ENCODE assay signal across 9 cellular contexts in the genomic region with DNA sequence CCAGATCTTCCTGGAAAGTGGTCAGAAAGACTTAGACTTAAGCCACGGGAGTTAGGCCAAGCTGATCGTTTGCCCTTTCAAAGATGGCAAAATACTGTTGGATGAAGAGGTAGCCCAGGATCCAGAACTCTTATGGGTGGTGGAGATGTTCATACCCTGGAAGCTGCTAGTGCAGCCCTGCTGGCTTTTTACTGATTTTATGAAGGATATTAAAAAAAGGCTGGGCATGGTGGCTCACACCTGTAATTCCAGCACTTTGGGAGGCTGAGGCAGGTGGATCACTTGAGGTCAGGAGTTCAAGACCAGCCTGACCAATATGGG. TPM values are rescaled to one million over a fixed set of nuclear protein-coding genes. Genes with fewer than 3 reads are reported as not detected.
DNase-seq lines count a peak whose midpoint lies in the region; TF ChIP-seq lines count a peak whose summit lies in the region.
"Not testable (repeated sequence)": the region's sequence is repeated elsewhere in the genome, so short reads cannot be mapped to it uniquely, and the experiment has no call there.
"Had no signal": no experiment of that assay in that cellular context is flagged by ENCODE, and none has a peak within 500 bp of the region (broad histone marks: within the 10 kb centered on the region; RNA-seq: fewer than 3 reads in every experiment).

No MANE protein-coding gene starts in this region.

- peak overlapping the region; percentile 57 for H3K27ac ChIP-seq in HUES64 (ENCODE audit: low read depth, low read length)
- peak overlapping the region; percentile 86 for H3K27ac ChIP-seq in angular gyrus (ENCODE audit: low read depth, low read length)
- peak overlapping the region; percentile 86 for H3K27ac ChIP-seq in layer of hippocampus (ENCODE audit: low read depth, low read length)
- H3K27ac ChIP-seq in thymus (ENCODE audit: low read depth), result peak overlapping the region; percentile 31

- not testable (repeated sequence) for TF ChIP-seq CTCF in Calu3 (IDR thresholded peaks at IDR 0.05; ENCODE audit: unreplicated experiment); epithelial cell of esophagus (IDR thresholded peaks at IDR 0.05; ENCODE audit: insufficient read depth, low read depth, low read length, missing control alignments); osteocyte (IDR thresholded peaks at IDR 0.05)

- H3K27me3 Mint-ChIP-seq in Calu3 (ENCODE audit: unreplicated experiment); T-helper 1 cell treated with Interleukin-12 subunit alpha and Interleukin-12 subunit beta and Interleukin-4 antibody, amounts not matched to agents 30 μg/mL and 1 μg/mL, for 36 hours (ENCODE audit: low read depth); osteocyte (ENCODE audit: unreplicated experiment): not testable (repeated sequence)

- intact Hi-C loops in Calu3 (cut with micrococcal nuclease; ENCODE audit: unreplicated experiment), result not testable (repeated sequence)

- H3K4me3 ChIP-seq in HUES64 (ENCODE audit: low read length) (peak overlapping the region; percentile 94), epithelial cell of esophagus (ENCODE audit: low read length) (peak overlapping the region; percentile 99), thymus (ENCODE audit: low read length) (peak overlapping the region; percentile 58)

- 92% methylated on average over 2 of the region's 2 CpGs for WGBS in HUES64
- 98% methylated on average over 2 of the region's 2 CpGs for WGBS in thymus

- not testable (repeated sequence) for H3K4me1 ChIP-seq in HUES64 (ENCODE audit: insufficient read depth, low read length); thymus (ENCODE audit: control insufficient read depth, insufficient read depth, low read length)

- H3K9me3 ChIP-seq in HUES64 (ENCODE audit: insufficient read depth, low read depth, low read length); thymus (ENCODE audit: control insufficient read depth): not testable (repeated sequence)

- H3K4me1 Mint-ChIP-seq in Calu3 (ENCODE audit: low read depth, unreplicated experiment), result peaks cover 15% of the 10 kb centered on the region
- H3K4me1 Mint-ChIP-seq in T-helper 1 cell treated with Interleukin-12 subunit alpha and Interleukin-12 subunit beta and Interleukin-4 antibody, amounts not matched to agents 30 μg/mL and 1 μg/mL, for 36 hours (ENCODE audit: low read depth), result peaks cover 23% of the 10 kb centered on the region
- peaks cover 22% of the 10 kb centered on the region for H3K4me1 Mint-ChIP-seq in osteocyte (ENCODE audit: unreplicated experiment)

- not testable (repeated sequence) for H3K27me3 ChIP-seq in HUES64 (ENCODE audit: insufficient read depth, low read length); layer of hippocampus (ENCODE audit: control insufficient read depth, insufficient read depth, low read length); thymus (ENCODE audit: control insufficient read depth, insufficient read depth)

- peaks cover 17% of the 10 kb centered on the region for H3K36me3 Mint-ChIP-seq in Calu3 (ENCODE audit: insufficient read depth, unreplicated experiment)
- not testable (repeated sequence) for H3K36me3 Mint-ChIP-seq in T-helper 1 cell treated with Interleukin-12 subunit alpha and Interleukin-12 subunit beta and Interleukin-4 antibody, amounts not matched to agents 30 μg/mL and 1 μg/mL, for 36 hours (ENCODE audit: low read depth); osteocyte (ENCODE audit: unreplicated experiment)

- peak overlapping the region; percentile 63 for H3K27ac Mint-ChIP-seq in Calu3 (ENCODE audit: unreplicated experiment)
- peak overlapping the region; percentile 85 for H3K27ac Mint-ChIP-seq in T-helper 1 cell treated with Interleukin-12 subunit alpha and Interleukin-12 subunit beta and Interleukin-4 antibody, amounts not matched to agents 30 μg/mL and 1 μg/mL, for 36 hours
- peak overlapping the region; percentile 99 for H3K27ac Mint-ChIP-seq in osteocyte (ENCODE audit: unreplicated experiment)

- H3K4me3 Mint-ChIP-seq in Calu3 (ENCODE audit: low read depth, unreplicated experiment) (peak overlapping the region; percentile 77), osteocyte (ENCODE audit: unreplicated experiment) (peak overlapping the region; percentile 89)
- peak overlapping the region; percentile 93 for H3K4me3 Mint-ChIP-seq in T-helper 1 cell treated with Interleukin-12 subunit alpha and Interleukin-12 subunit beta and Interleukin-4 antibody, amounts not matched to agents 30 μg/mL and 1 μg/mL, for 36 hours

- TSS peak; percentile 94 for BruUV-seq in Calu3 (replicated peaks; lab: Mats Ljungman, UMichigan)

- not testable (repeated sequence) for H3K36me3 ChIP-seq in HUES64 (ENCODE audit: insufficient read depth, low read length); thymus (ENCODE audit: control insufficient read depth, insufficient read depth)

- not testable (repeated sequence) for DNase-seq in Calu3; epithelial cell of esophagus (ENCODE audit: low read depth); osteocyte (ENCODE audit: extremely low spot score, unreplicated experiment)

- peak overlapping the region; percentile 76 for H3K9ac ChIP-seq in HUES64 (ENCODE audit: low read depth, low read length)

- not testable (repeated sequence) for H3K9me3 Mint-ChIP-seq in Calu3 (ENCODE audit: low read depth, unreplicated experiment); T-helper 1 cell treated with Interleukin-12 subunit alpha and Interleukin-12 subunit beta and Interleukin-4 antibody, amounts not matched to agents 30 μg/mL and 1 μg/mL, for 36 hours; osteocyte (ENCODE audit: unreplicated experiment)

- CTCF ChIA-PET in Calu3 (lab: Charles Lee), result interaction anchor here (1.0 to 2.0 kb wide), 4 partner anchors 9 to 128 kb away, joined by 6 to 11 read pairs (median 7); a partner anchor contains a TSS

RNA-seq across cellular contexts. Expression of a gene that starts 0.7 kb away (rescaled TPM):
- total RNA-seq in Calu3 (2022) (29.9 and 33.6 TPM in 2 replicates), osteocyte (27.7 and 29.8 TPM in 2 replicates)
- 25.3 TPM for polyA plus RNA-seq in HUES64 (2013, experiment 1 of 2)
- 29.2 TPM for polyA plus RNA-seq in HUES64 (2013, experiment 2 of 2)
- 27.8 TPM for polyA plus RNA-seq in thymus

RNA-seq across cellular contexts. Expression of a gene that starts 24.1 kb away (rescaled TPM):
- total RNA-seq in Calu3 (2022), result 299 and 384 TPM in 2 replicates
- 153 TPM for polyA plus RNA-seq in HUES64 (2013, experiment 1 of 2)
- polyA plus RNA-seq in HUES64 (2013, experiment 2 of 2), result 153 TPM
- total RNA-seq in osteocyte, result 58.3 and 75.7 TPM in 2 replicates
- polyA plus RNA-seq in thymus, result 53.6 TPM

RNA-seq across cellular contexts. Expression of a gene that starts 43.8 kb away (rescaled TPM):
- total RNA-seq in Calu3 (2022) (0.07 TPM in 1 of 2 replicates, not detected in the other), osteocyte (0.08 TPM in 1 of 2 replicates, not detected in the other)
- polyA plus RNA-seq in HUES64 (2013, experiment 1 of 2), result 0.10 TPM
- 0.19 TPM for polyA plus RNA-seq in HUES64 (2013, experiment 2 of 2)
- polyA plus RNA-seq in thymus, result 0.27 TPM
- total RNA-seq: myocyte had no signal

Comparison
In these comparisons a context has a peak if more than half of its experiments do, and no peak if none do; other contexts are left out.
1. H3K27ac ChIP-seq: peak in every context shown above with its lines; median percentile 86 in angular gyrus; 86 in layer of hippocampus; 57 in HUES64; 31 in thymus.